12 cellular contexts compared by ENCODE assay signal in the genomic region with DNA sequence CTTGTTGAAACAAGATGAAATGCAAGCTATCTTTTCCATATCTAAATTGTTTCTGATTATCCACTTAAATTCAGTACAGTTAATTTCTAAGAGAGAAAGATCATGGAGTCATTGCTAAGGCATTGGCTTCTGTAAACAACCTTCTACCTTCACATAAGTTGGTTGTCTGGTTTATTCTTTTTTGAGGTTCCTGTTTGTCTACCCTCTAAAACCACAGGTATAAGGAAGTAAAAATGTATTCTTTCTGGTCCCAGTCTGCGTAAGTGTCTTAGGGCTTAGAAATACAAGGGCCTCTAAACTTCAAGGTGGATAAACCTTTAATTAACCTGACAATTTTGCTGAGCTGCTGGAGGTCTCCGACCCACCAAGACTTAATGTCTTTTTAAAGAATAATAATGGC. TPM values are rescaled to one million over a fixed set of nuclear protein-coding genes. Genes with fewer than 3 reads are reported as not detected.
DNase-seq lines count a peak whose midpoint lies in the region; ATAC-seq and TF ChIP-seq lines count a peak whose summit lies in the region.
"Had no signal": no experiment of that assay in that cellular context is flagged by ENCODE, and none has a peak within 500 bp of the region (broad histone marks: within the 10 kb centered on the region; RNA-seq: fewer than 3 reads in every experiment).

No MANE protein-coding gene starts in this region.

- H3K4me3 ChIP-seq in MM.1S (ENCODE audit: low read length) (peak overlapping the region; percentile 38), right cardiac atrium (ENCODE audit: low read length) (no peak overlapping the region)
- H3K4me3 ChIP-seq: right atrium auricular region had no signal

- POLR2A ChIA-PET in activated CD8-positive, alpha-beta T cell treated with anti-CD3 and anti-CD28 coated beads for 36 hours (lab: Charles Lee): interaction anchor here (1.5 kb wide), 1 partner anchor 114 kb away, joined by 3 read pairs; the partner anchor contains the start of gene ARPP19

- H3K36me3 ChIP-seq in MM.1S (replicated peaks; ENCODE audit: insufficient read depth, low read length): no peaks in the 10 kb centered on the region
- H3K36me3 ChIP-seq: right atrium auricular region had no signal

- H3K4me3 Mint-ChIP-seq in activated naive CD8-positive, alpha-beta T cell: no peak overlapping the region
- no peak overlapping the region for H3K4me3 Mint-ChIP-seq in activated naive CD8-positive, alpha-beta T cell treated with anti-CD3 and anti-CD28 coated beads for 36 hours
- no peak overlapping the region for H3K4me3 Mint-ChIP-seq in activated CD8-positive, alpha-beta T cell treated with anti-CD3 and anti-CD28 coated beads for 36 hours

- H3K4me2 ChIP-seq in MM.1S (ENCODE audit: low read depth, low read length): peak overlapping the region; percentile 72

- no peak for TF ChIP-seq CTCF in MM.1S (IDR thresholded peaks at IDR 0.05; ENCODE audit: low read length)
- no peak for TF ChIP-seq CTCF in activated CD8-positive, alpha-beta T cell treated with anti-CD3 and anti-CD28 coated beads for 36 hours (IDR thresholded peaks at IDR 0.05)

- H3K27ac Mint-ChIP-seq in activated naive CD8-positive, alpha-beta T cell: peak overlapping the region; percentile 54
- no peak overlapping the region for H3K27ac Mint-ChIP-seq in activated naive CD8-positive, alpha-beta T cell treated with anti-CD3 and anti-CD28 coated beads for 36 hours
- H3K27ac Mint-ChIP-seq in activated CD8-positive, alpha-beta T cell treated with anti-CD3 and anti-CD28 coated beads for 36 hours: peak overlapping the region; percentile 70
- H3K27ac Mint-ChIP-seq: activated T-helper 2 cell treated with anti-CD3 and anti-CD28 coated beads, Interferon-gamma antibody, Interleukin-2, Interleukin-4, amounts not matched to agents 10 μg/mL and 5 μg/mL and 100 μg/mL, durations not matched to agents 14 hours and 24 hours and 36 hours had no signal

- no peaks in the 10 kb centered on the region for H3K9me2 ChIP-seq in MM.1S (replicated peaks; ENCODE audit: insufficient read depth, low read length)

- intact Hi-C loops in activated CD8-positive, alpha-beta T cell treated with anti-CD3 and anti-CD28 coated beads for 36 hours (cut with micrococcal nuclease): loop anchor here (5.0 to 10.0 kb wide), 2 partner anchors 118 to 350 kb away; partner anchors contain the start of gene ARPP19
- intact Hi-C loops in right cardiac atrium (cut with DNase I): no loop called here

- peak overlapping the region; percentile 26; the same call in 1 of the 2 replicates for H2AFZ ChIP-seq in MM.1S (ENCODE audit: low read length)

- CTCF ChIA-PET in activated CD8-positive, alpha-beta T cell treated with anti-CD3 and anti-CD28 coated beads for 36 hours (lab: Charles Lee): interaction anchor here (1.5 kb wide), 1 partner anchor 351 kb away, joined by 6 read pairs; no protein-coding TSS in a partner anchor

- no peaks in the 10 kb centered on the region for H3K36me3 Mint-ChIP-seq in activated naive CD8-positive, alpha-beta T cell
- no peaks in the 10 kb centered on the region for H3K36me3 Mint-ChIP-seq in activated naive CD8-positive, alpha-beta T cell treated with anti-CD3 and anti-CD28 coated beads for 36 hours
- H3K36me3 Mint-ChIP-seq in activated CD8-positive, alpha-beta T cell treated with anti-CD3 and anti-CD28 coated beads for 36 hours (ENCODE audit: low read depth): no peaks in the 10 kb centered on the region

- no peak for ATAC-seq in activated CD8-positive, alpha-beta T cell treated with anti-CD3 and anti-CD28 coated beads for 36 hours
- ATAC-seq in right cardiac atrium (no peak), GM21515 (IDR thresholded peaks at IDR 0.05; ENCODE audit: unreplicated experiment) (no peak)

- H3K27me3 ChIP-seq in MM.1S (replicated peaks; ENCODE audit: insufficient read depth, low read length) (no peaks in the 10 kb centered on the region), right cardiac atrium (ENCODE audit: control insufficient read depth, insufficient read depth) (no peaks in the 10 kb centered on the region)
- H3K27me3 ChIP-seq: right atrium auricular region had no signal

- H3K4me1 ChIP-seq in MM.1S (ENCODE audit: low read length) (peaks cover 46% of the 10 kb centered on the region), right cardiac atrium (ENCODE audit: control insufficient read depth, insufficient read depth, low read length) (no peaks in the 10 kb centered on the region)

- H3K9me3 Mint-ChIP-seq in activated naive CD8-positive, alpha-beta T cell (ENCODE audit: low read depth): no peaks in the 10 kb centered on the region
- H3K9me3 Mint-ChIP-seq in activated naive CD8-positive, alpha-beta T cell treated with anti-CD3 and anti-CD28 coated beads for 36 hours: no peaks in the 10 kb centered on the region
- no peaks in the 10 kb centered on the region for H3K9me3 Mint-ChIP-seq in activated CD8-positive, alpha-beta T cell treated with anti-CD3 and anti-CD28 coated beads for 36 hours
- H3K9me3 Mint-ChIP-seq: activated T-helper 2 cell treated with anti-CD3 and anti-CD28 coated beads, Interferon-gamma antibody, Interleukin-2, Interleukin-4, amounts not matched to agents 10 μg/mL and 5 μg/mL and 100 μg/mL, durations not matched to agents 14 hours and 24 hours and 36 hours had no signal

- no peaks in the 10 kb centered on the region for H3K27me3 Mint-ChIP-seq in activated naive CD8-positive, alpha-beta T cell
- H3K27me3 Mint-ChIP-seq in activated naive CD8-positive, alpha-beta T cell treated with anti-CD3 and anti-CD28 coated beads for 36 hours: no peaks in the 10 kb centered on the region
- no peaks in the 10 kb centered on the region for H3K27me3 Mint-ChIP-seq in activated CD8-positive, alpha-beta T cell treated with anti-CD3 and anti-CD28 coated beads for 36 hours

- peaks cover 50% of the 10 kb centered on the region for H3F3A ChIP-seq in MM.1S (ENCODE audit: insufficient read depth, low read length)

- DNase-seq in activated naive CD8-positive, alpha-beta T cell treated with anti-CD3 and anti-CD28 coated beads for 36 hours: no peak
- DNase-seq in MM.1S: peak; percentile 44
- DNase-seq in activated CD8-positive, alpha-beta T cell treated with anti-CD3 and anti-CD28 coated beads for 36 hours: no peak
- DNase-seq in NCI-H1048 (lab: John Stamatoyannopoulos, UW): no peak
- DNase-seq in right cardiac atrium: no peak
- DNase-seq in NCI-H2081 treated with DMSO at 0.1 percent for 48 hours (lab: John Stamatoyannopoulos, UW): no peak
- DNase-seq: mesendoderm, NCI-H526 treated with DMSO at 0.1 percent for 48 hours had no signal

- no peaks in the 10 kb centered on the region for H4K20me1 ChIP-seq in MM.1S (ENCODE audit: insufficient read depth, low read length)

- H3K27ac ChIP-seq in MM.1S (ENCODE audit: low read length) (peak overlapping the region; percentile 94), right cardiac atrium (ENCODE audit: low read length) (no peak overlapping the region)
- H3K27ac ChIP-seq: right atrium auricular region had no signal

- H3K4me1 Mint-ChIP-seq in activated naive CD8-positive, alpha-beta T cell (ENCODE audit: low read depth): peaks cover 37% of the 10 kb centered on the region
- H3K4me1 Mint-ChIP-seq in activated naive CD8-positive, alpha-beta T cell treated with anti-CD3 and anti-CD28 coated beads for 36 hours: peaks cover 21% of the 10 kb centered on the region
- H3K4me1 Mint-ChIP-seq in activated CD8-positive, alpha-beta T cell treated with anti-CD3 and anti-CD28 coated beads for 36 hours (ENCODE audit: low read depth): peaks cover 24% of the 10 kb centered on the region

- WGBS in right cardiac atrium: 85% methylated on average over 2 of the region's 2 CpGs

- peak overlapping the region; percentile 43 for H3K9ac ChIP-seq in MM.1S (ENCODE audit: low read length)

- peaks cover 34% of the 10 kb centered on the region for H3K79me2 ChIP-seq in MM.1S (ENCODE audit: low read length)

- no peaks in the 10 kb centered on the region for H3K9me3 ChIP-seq in MM.1S (replicated peaks; ENCODE audit: insufficient read depth, low read length)
- H3K9me3 ChIP-seq in right cardiac atrium (ENCODE audit: control insufficient read depth, low read length): no peaks in the 10 kb centered on the region
- H3K9me3 ChIP-seq: right atrium auricular region had no signal

RNA-seq across cellular contexts. Expression of gene ATOSA, which starts 3.6 kb away (rescaled TPM):
- total RNA-seq in activated naive CD8-positive, alpha-beta T cell treated with anti-CD3 and anti-CD28 coated beads for 36 hours: 1 to 10 TPM; 9.7 to 9.8 TPM
- 10 to 100 TPM; 13.1 TPM for total RNA-seq in activated CD8-positive, alpha-beta T cell treated with anti-CD3 and anti-CD28 coated beads for 36 hours
- total RNA-seq in right cardiac atrium: 10 to 100 TPM; 29.3 to 51.7 (median 33.1) TPM
- 38.1 TPM for polyA plus RNA-seq in right cardiac atrium
